In genomic region chr2:101566632-101567228, GRCh38 we compare ENCODE assay signal across 14 cellular contexts.
DNase-seq lines count a peak whose midpoint lies in the region; ATAC-seq and TF ChIP-seq lines count a peak whose summit lies in the region.
"Had no signal": no experiment of that assay in that cellular context is flagged by ENCODE, and none has a peak within 500 bp of the region (broad histone marks: within the 10 kb centered on the region; RNA-seq: fewer than 3 reads in every experiment).

No MANE protein-coding gene starts in this region.

- 82% methylated on average over 6 of the region's 6 CpGs for WGBS in right cardiac atrium

- no peak for ATAC-seq in WTC11
- ATAC-seq in right cardiac atrium = no peak
- ATAC-seq in HG03521 (IDR thresholded peaks at IDR 0.05; ENCODE audit: unreplicated experiment) = no peak

- H3K9me3 ChIP-seq in right cardiac atrium (ENCODE audit: control insufficient read depth, low read length) = no peaks in the 10 kb centered on the region
- H3K9me3 ChIP-seq: BLaER1 had no signal

- POLR2A ChIA-PET in WTC11 (lab: Charles Lee) = no interaction called here

- H3K27me3 Mint-ChIP-seq in WTC11 (ENCODE audit: low read depth) = peaks cover 2% of the 10 kb centered on the region; the same call in 1 of the 2 replicates

- no peak overlapping the region for H3K27ac ChIP-seq in right cardiac atrium (ENCODE audit: low read length)
- H3K27ac ChIP-seq: BLaER1 had no signal

- H3K9me3 Mint-ChIP-seq in WTC11 = no peaks in the 10 kb centered on the region

- no peak overlapping the region for H3K4me3 ChIP-seq in Jurkat, Clone E6-1 (ENCODE audit: low read length)
- no peak overlapping the region for H3K4me3 ChIP-seq in right cardiac atrium (ENCODE audit: low read length)
- H3K4me3 ChIP-seq: BLaER1 had no signal

- TF ChIP-seq CTCF in WTC11 (IDR thresholded peaks at IDR 0.05) = no peak

- H3K4me1 ChIP-seq in right cardiac atrium (ENCODE audit: control insufficient read depth, insufficient read depth, low read length) = no peaks in the 10 kb centered on the region
- H3K4me1 ChIP-seq: BLaER1 had no signal

- DNase-seq in DMS53 treated with DMSO at 0.1 percent for 48 hours (lab: John Stamatoyannopoulos, UW; ENCODE audit: unreplicated experiment) (peak; percentile 95), WTC11 (ENCODE audit: low spot score) (no peak), right cardiac atrium (no peak), NCI-H524 treated with DMSO at 0.1 percent for 48 hours (lab: John Stamatoyannopoulos, UW) (no peak), retina (no peak)
- DNase-seq in Jurkat, Clone E6-1 (ENCODE audit: low read depth, low spot score) = peak; percentile 48
- DNase-seq: DMS79 treated with DMSO at 0.1 percent for 48 hours, GF-D8, NCI-H226, NCI-H82, SIG-M5, T-helper 2 cell had no signal

- peaks cover 41% of the 10 kb centered on the region for H3K4me1 Mint-ChIP-seq in WTC11

- H3K27me3 ChIP-seq in right cardiac atrium (ENCODE audit: control insufficient read depth, insufficient read depth) = no peaks in the 10 kb centered on the region
- H3K27me3 ChIP-seq: BLaER1 had no signal

- intact Hi-C loops in right cardiac atrium (cut with DNase I) = no loop called here

- H3K36me3 Mint-ChIP-seq in WTC11 = no peaks in the 10 kb centered on the region

- no peak overlapping the region for H3K27ac Mint-ChIP-seq in WTC11

- H3K4me3 Mint-ChIP-seq in WTC11 = no peak overlapping the region

- CTCF ChIA-PET in WTC11 (lab: Charles Lee) = interaction anchor here (0.7 kb wide), 1 partner anchor 116 kb away, joined by 3 read pairs; no protein-coding TSS in a partner anchor

TF ChIP-seq in WTC11, 78 proteins besides CTCF, POLR2A, EP300 and RAD21:
- TF ChIP-seq HMGXB4 (CRISPR knock-in tag; IDR thresholded peaks at IDR 0.05) (no peak), GABPB1 (CRISPR knock-in tag; IDR thresholded peaks at IDR 0.05) (peak; percentile 83), SP1 (CRISPR knock-in tag; conservative IDR thresholded peaks at IDR 0.05) (no peak)

Comparison
In these comparisons a context has a peak if more than half of its experiments do, and no peak if none do; other contexts are left out.
1. DNase-seq: peak in DMS53 treated with DMSO at 0.1 percent for 48 hours (single experiment) and Jurkat, Clone E6-1 (single experiment); none in WTC11 (single experiment), right cardiac atrium (0 of 3), NCI-H524 treated with DMSO at 0.1 percent for 48 hours (single experiment) and retina (single experiment).